16 cellular contexts compared by ENCODE assay signal in genomic region chr12:68771223-68771925, GRCh38.
"Had no signal": no experiment of that assay in that cellular context is flagged by ENCODE, and none has a peak within 500 bp of the region (broad histone marks: within the 10 kb centered on the region; RNA-seq: fewer than 3 reads in every experiment).

No MANE protein-coding gene starts in this region.

- H3K4me3 Mint-ChIP-seq: activated CD4-positive, alpha-beta memory T cell treated with anti-CD3 and anti-CD28 coated beads, Interleukin-2, amount 10 ng/mL, durations not matched to agents 7 days and 5 days; activated CD4-positive, alpha-beta T cell treated with anti-CD3 and anti-CD28 coated beads for 36 hours; activated naive CD4-positive, alpha-beta T cell treated with anti-CD3 and anti-CD28 coated beads for 36 hours; neural progenitor cell; T-helper 2 cell treated with Interferon-gamma antibody and Interleukin-4, amounts not matched to agents 5 μg/mL and 100 μg/mL, for 36 hours had no signal

- H3K4me2 ChIP-seq: neural progenitor cell had no signal

- H3K4me3 ChIP-seq: neural progenitor cell, ovary, testis had no signal

- ATAC-seq: activated CD4-positive, alpha-beta T cell treated with anti-CD3 and anti-CD28 coated beads for 36 hours; left ventricle myocardium superior; stimulated activated naive CD8-positive, alpha-beta T cell treated with anti-CD3 and anti-CD28 coated beads, Interleukin-15, amount 100 ng/mL, for 72 hours had no signal

- H3K9ac ChIP-seq: neural progenitor cell had no signal

- H3K27ac ChIP-seq: epithelial cell of prostate, neural progenitor cell, ovary, testis, VCaP had no signal

- H3K27ac Mint-ChIP-seq: activated CD4-positive, alpha-beta memory T cell treated with anti-CD3 and anti-CD28 coated beads, Interleukin-2, amount 10 ng/mL, durations not matched to agents 7 days and 5 days; activated CD4-positive, alpha-beta T cell treated with anti-CD3 and anti-CD28 coated beads for 36 hours; activated naive CD4-positive, alpha-beta T cell treated with anti-CD3 and anti-CD28 coated beads for 36 hours; neural progenitor cell; stimulated activated naive CD8-positive, alpha-beta T cell treated with anti-CD3 and anti-CD28 coated beads, Interleukin-15, amount 100 ng/mL, for 72 hours; T-helper 2 cell treated with Interferon-gamma antibody and Interleukin-4, amounts not matched to agents 5 μg/mL and 100 μg/mL, for 36 hours had no signal

- H3K27me3 ChIP-seq: neural progenitor cell, ovary, testis had no signal

- H3K27me3 Mint-ChIP-seq: activated CD4-positive, alpha-beta memory T cell treated with anti-CD3 and anti-CD28 coated beads, Interleukin-2, amount 10 ng/mL, durations not matched to agents 7 days and 5 days; activated CD4-positive, alpha-beta T cell treated with anti-CD3 and anti-CD28 coated beads for 36 hours; stimulated activated naive CD8-positive, alpha-beta T cell treated with anti-CD3 and anti-CD28 coated beads, Interleukin-15, amount 100 ng/mL, for 72 hours had no signal

- H3K4me1 Mint-ChIP-seq: neural progenitor cell had no signal

- DNase-seq: activated CD4-positive, alpha-beta memory T cell treated with anti-CD3 and anti-CD28 coated beads, Interleukin-2, amount 10 ng/mL, durations not matched to agents 7 days and 5 days; activated CD4-positive, alpha-beta T cell treated with anti-CD3 and anti-CD28 coated beads for 36 hours; activated CD8-positive, alpha-beta memory T cell treated with anti-CD3 and anti-CD28 coated beads, Interleukin-2, amount 50 U/mL, for 48 hours; activated naive CD4-positive, alpha-beta T cell treated with anti-CD3 and anti-CD28 coated beads for 36 hours; effector CD8-positive, alpha-beta T cell; hippocampal formation; left ventricle myocardium superior; ovary; stimulated activated CD4-positive, alpha-beta T cell treated with anti-CD3 and anti-CD28 coated beads, Interleukin-4, amount 100 ng/mL, for 1 hour; stimulated activated CD8-positive, alpha-beta memory T cell treated with anti-CD3 and anti-CD28 coated beads, Interleukin-4, amount 100 ng/mL, for 48 hours; stimulated activated naive CD8-positive, alpha-beta T cell treated with anti-CD3 and anti-CD28 coated beads, Interleukin-15, amount 100 ng/mL, for 72 hours; testis had no signal

- H3K9me3 ChIP-seq: ovary, testis had no signal

- H3K4me1 ChIP-seq: neural progenitor cell, testis had no signal

- H3K36me3 ChIP-seq: neural progenitor cell, ovary had no signal

- H3K9me3 Mint-ChIP-seq: activated CD4-positive, alpha-beta memory T cell treated with anti-CD3 and anti-CD28 coated beads, Interleukin-2, amount 10 ng/mL, durations not matched to agents 7 days and 5 days; activated naive CD4-positive, alpha-beta T cell treated with anti-CD3 and anti-CD28 coated beads for 36 hours; neural progenitor cell; stimulated activated naive CD8-positive, alpha-beta T cell treated with anti-CD3 and anti-CD28 coated beads, Interleukin-15, amount 100 ng/mL, for 72 hours; T-helper 2 cell treated with Interferon-gamma antibody and Interleukin-4, amounts not matched to agents 5 μg/mL and 100 μg/mL, for 36 hours had no signal

- H2AFZ ChIP-seq: neural progenitor cell had no signal
